In the genomic region with DNA sequence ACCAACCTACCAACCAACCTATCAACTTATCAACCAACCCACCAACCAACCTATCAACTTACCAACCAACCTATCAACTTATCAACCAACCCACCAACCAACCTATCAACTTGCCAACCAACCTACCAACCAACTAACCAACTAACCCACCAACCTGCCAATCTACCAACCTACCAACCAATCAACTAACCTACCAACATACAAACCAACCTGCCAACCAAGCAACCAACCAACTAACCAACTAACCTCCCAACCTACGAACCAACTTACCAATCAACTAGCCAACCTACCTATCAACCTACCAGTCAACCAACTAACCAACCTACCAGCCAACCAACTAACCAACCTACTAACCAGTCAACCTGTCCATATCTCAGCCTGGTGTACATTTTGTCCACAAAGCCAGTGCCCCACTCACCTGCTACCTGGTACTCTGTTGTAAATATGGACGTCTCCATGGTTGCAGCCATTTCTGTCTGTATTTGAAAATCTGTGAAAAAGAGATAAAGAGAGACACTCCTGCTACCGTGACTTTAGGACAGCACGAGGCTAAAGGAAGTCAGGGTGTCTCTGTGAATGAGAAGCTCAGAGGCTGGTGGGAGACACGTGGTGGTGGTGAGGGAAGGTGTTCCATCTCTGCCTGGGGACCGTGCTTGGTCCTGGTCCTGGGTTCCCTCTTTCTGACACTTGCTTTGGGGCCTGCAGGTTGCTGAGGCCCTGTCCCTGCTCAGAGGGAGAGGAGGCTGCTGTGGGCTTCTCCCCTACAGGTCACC, we compare ENCODE assay signal across 18 cellular contexts. TPM values are rescaled to one million over a fixed set of nuclear protein-coding genes. Genes with fewer than 3 reads are reported as not detected.
DNase-seq lines count a peak whose midpoint lies in the region; ATAC-seq and TF ChIP-seq lines count a peak whose summit lies in the region.
"Had no signal": no experiment of that assay in that cellular context is flagged by ENCODE, and none has a peak within 500 bp of the region (broad histone marks: within the 10 kb centered on the region; RNA-seq: fewer than 3 reads in every experiment).

No MANE protein-coding gene starts in this region.

- peak overlapping the region; percentile 75 for H3K27ac Mint-ChIP-seq in activated CD4-positive, alpha-beta memory T cell treated with anti-CD3 and anti-CD28 coated beads for 36 hours
- H3K27ac Mint-ChIP-seq in endothelial cell (ENCODE audit: unreplicated experiment) = peak overlapping the region; percentile 44

- POLR2A ChIA-PET in activated CD4-positive, alpha-beta memory T cell treated with anti-CD3 and anti-CD28 coated beads for 36 hours (lab: Charles Lee) = no interaction called here

- WGBS in right cardiac atrium = 91% methylated on average over 6 of the region's 6 CpGs
- 94 to 96% methylated on average over 6 of the region's 6 CpGs for WGBS in upper lobe of left lung, 2 donors

- H3K9me3 ChIP-seq in right cardiac atrium (ENCODE audit: control insufficient read depth, low read length) = no peaks in the 10 kb centered on the region
- H3K9me3 ChIP-seq in upper lobe of left lung = no peaks in the 10 kb centered on the region

- intact Hi-C loops in right cardiac atrium (cut with DNase I) (loop anchor here in 3 of 4 donors (5.0 to 10.0 kb wide), 3 partner anchors 58 to 74 kb away; partner anchors contain the start of gene RBM17 (in 1 of the 3)), left cardiac atrium (cut with DNase I) (loop anchor here (10.0 kb wide), 3 partner anchors 46 to 386 kb away; partner anchors contain the start of genes IL2RA (in 1 of the 2) and RBM17 (in 1 of the 2))
- intact Hi-C loops in activated CD4-positive, alpha-beta memory T cell treated with anti-CD3 and anti-CD28 coated beads for 36 hours (cut with micrococcal nuclease) = no loop called here

- TF ChIP-seq EP300 in upper lobe of left lung (IDR thresholded peaks at IDR 0.05) = no peak

- H3K27ac ChIP-seq in right cardiac atrium (ENCODE audit: low read length) (peak overlapping the region; percentile 32), upper lobe of left lung (peak overlapping the region; percentile 55 to 83 (median 78))

- DNase-seq in right cardiac atrium (no peak), left cardiac atrium (no peak), endothelial cell (ENCODE audit: low spot score) (no peak), upper lobe of left lung (no peak), NCI-H187 treated with DMSO at 0.1 percent for 48 hours (lab: John Stamatoyannopoulos, UW) (no peak), NCI-H1417 treated with DMSO at 0.1 percent for 48 hours (lab: John Stamatoyannopoulos, UW) (no peak)
- no peak for DNase-seq in activated CD4-positive, alpha-beta memory T cell treated with anti-CD3 and anti-CD28 coated beads for 36 hours
- DNase-seq: activated CD4-positive, alpha-beta T cell treated with anti-CD3 and anti-CD28 coated beads for 4 hours; activated gamma-delta T cell; AML-193; effector CD8-positive, alpha-beta T cell; HCEC 1CT; hippocampal formation; kidney glomerular epithelial cell; NCI-H2107; NCI-H748 treated with DMSO at 0.1 percent for 48 hours; stimulated activated CD4-positive, alpha-beta T cell treated with anti-CD3 and anti-CD28 coated beads, Interleukin-12 subunit alpha, Interleukin-12 subunit beta, amount 100 ng/mL, for 4 hours had no signal

- H3K36me3 Mint-ChIP-seq in activated CD4-positive, alpha-beta memory T cell treated with anti-CD3 and anti-CD28 coated beads for 36 hours = peaks cover 96% of the 10 kb centered on the region
- no peaks in the 10 kb centered on the region for H3K36me3 Mint-ChIP-seq in endothelial cell (ENCODE audit: low read depth, unreplicated experiment)

- no peaks in the 10 kb centered on the region for H3K9me3 Mint-ChIP-seq in activated CD4-positive, alpha-beta memory T cell treated with anti-CD3 and anti-CD28 coated beads for 36 hours
- no peaks in the 10 kb centered on the region for H3K9me3 Mint-ChIP-seq in endothelial cell (ENCODE audit: unreplicated experiment)

- CTCF ChIA-PET in activated CD4-positive, alpha-beta memory T cell treated with anti-CD3 and anti-CD28 coated beads for 36 hours (lab: Charles Lee) = no interaction called here

- no peak overlapping the region for H3K4me3 ChIP-seq in right cardiac atrium (ENCODE audit: low read length)
- H3K4me3 ChIP-seq in upper lobe of left lung = no peak overlapping the region

- no peak for TF ChIP-seq POLR2A in upper lobe of left lung (IDR thresholded peaks at IDR 0.05)

- H3K4me1 Mint-ChIP-seq in activated CD4-positive, alpha-beta memory T cell treated with anti-CD3 and anti-CD28 coated beads for 36 hours (ENCODE audit: low read depth) = peaks cover 60% of the 10 kb centered on the region
- H3K4me1 Mint-ChIP-seq in endothelial cell (ENCODE audit: unreplicated experiment) = peaks cover 6% of the 10 kb centered on the region

- no peaks in the 10 kb centered on the region for H3K4me1 ChIP-seq in right cardiac atrium (ENCODE audit: control insufficient read depth, insufficient read depth, low read length)
- H3K4me1 ChIP-seq in upper lobe of left lung = peaks cover 8 to 17% (median 14%) of the 10 kb centered on the region in 4 donors

- H3K27me3 Mint-ChIP-seq in activated CD4-positive, alpha-beta memory T cell treated with anti-CD3 and anti-CD28 coated beads for 36 hours = no peaks in the 10 kb centered on the region
- H3K27me3 Mint-ChIP-seq in endothelial cell (ENCODE audit: unreplicated experiment) = peaks cover 14% of the 10 kb centered on the region

- TF ChIP-seq CTCF in endothelial cell (IDR thresholded peaks at IDR 0.05; ENCODE audit: unreplicated experiment) (no peak), upper lobe of left lung (IDR thresholded peaks at IDR 0.05) (no peak)

- H3K27me3 ChIP-seq in right cardiac atrium (ENCODE audit: control insufficient read depth, insufficient read depth) (no peaks in the 10 kb centered on the region), upper lobe of left lung (no peaks in the 10 kb centered on the region)

- ATAC-seq in right cardiac atrium (no peak), left cardiac atrium (no peak), upper lobe of left lung (ENCODE audit: low FRiP score in 2 of 2) (no peak)
- ATAC-seq in activated CD4-positive, CD25-positive, alpha-beta regulatory T cell treated with anti-CD3 and anti-CD28 coated beads, Interleukin-2, amount 50 U/mL, for 24 hours = no peak

- peak overlapping the region; percentile 20 for H3K4me3 Mint-ChIP-seq in activated CD4-positive, alpha-beta memory T cell treated with anti-CD3 and anti-CD28 coated beads for 36 hours
- no peak overlapping the region for H3K4me3 Mint-ChIP-seq in endothelial cell (ENCODE audit: unreplicated experiment)

- no peaks in the 10 kb centered on the region for H3K36me3 ChIP-seq in upper lobe of left lung

RNA-seq across cellular contexts. Expression of gene IL15RA, which starts 41.9 kb away (rescaled TPM):
- total RNA-seq in right cardiac atrium (10 to 100 TPM; 11.8 to 19.7 (median 15.8) TPM), left cardiac atrium (10 to 100 TPM; 10.9 to 15.7 TPM), endothelial cell (ENCODE audit: unreplicated experiment) (0.97 TPM), upper lobe of left lung (10 to 100 TPM; 28.0 to 72.6 (median 35.1) TPM)
- polyA plus RNA-seq in right cardiac atrium = 13.9 TPM
- 10 to 100 TPM; 20.1 to 20.2 TPM for total RNA-seq in activated CD4-positive, alpha-beta memory T cell treated with anti-CD3 and anti-CD28 coated beads for 36 hours

RNA-seq across cellular contexts. Expression of gene IL2RA, which starts 43.0 kb away (rescaled TPM):
- total RNA-seq in right cardiac atrium (1 to 10 TPM in 1 of 4 donors, under 1 TPM in 3; 0.71 to 1.3 (median 0.82) TPM), left cardiac atrium (1 to 10 TPM; 2.7 to 6.3 TPM), endothelial cell (ENCODE audit: unreplicated experiment) (not detected), upper lobe of left lung (1 to 10 TPM in 4 of 6 donors, under 1 TPM in 1, not detected in 1; 0.91 to 8.4 (median 4.0) TPM)
- polyA plus RNA-seq in right cardiac atrium = 0.18 TPM
- total RNA-seq in activated CD4-positive, alpha-beta memory T cell treated with anti-CD3 and anti-CD28 coated beads for 36 hours = 100 to 1,000 TPM; 961 to 988 TPM

Comparison
In these comparisons a context has a peak if more than half of its experiments do, and no peak if none do; other contexts are left out.
1. RNA of gene IL2RA, which starts 43.0 kb away (total RNA-seq): 961 to 988 TPM in activated CD4-positive, alpha-beta memory T cell treated with anti-CD3 and anti-CD28 coated beads for 36 hours; 2.7 to 6.3 TPM in left cardiac atrium, 0.91 to 8.4 TPM in upper lobe of left lung, 0.71 to 1.3 TPM in right cardiac atrium and not detected in endothelial cell (single experiment); every median in the first group is over 100 times any median in the second.